Comparison of ENCODE assay signal across 20 cellular contexts in the genomic region with DNA sequence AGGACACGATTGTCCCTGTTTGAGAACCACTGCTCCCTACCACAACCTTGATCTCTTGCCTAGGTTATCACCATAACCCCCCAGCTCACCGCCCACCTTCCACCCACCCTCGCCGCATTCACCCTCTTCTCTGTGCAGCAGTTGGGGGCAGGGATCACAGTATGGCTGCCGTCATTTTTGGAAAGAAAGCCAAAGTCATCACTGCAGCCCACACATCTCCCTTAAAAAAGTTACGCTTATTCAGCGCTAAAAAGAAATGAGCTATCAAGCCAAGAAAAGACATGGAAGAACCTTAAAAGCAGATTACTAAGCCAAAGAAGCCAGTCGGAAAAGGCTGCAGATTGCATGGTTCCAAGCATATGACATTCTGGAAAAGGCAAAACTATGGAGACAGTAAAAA. TPM values are rescaled to one million over a fixed set of nuclear protein-coding genes. Genes with fewer than 3 reads are reported as not detected.
A peak's percentile ranks its signal among the peaks of the same experiment; 100 is the strongest.
DNase-seq lines count a peak whose midpoint lies in the region; ATAC-seq and TF ChIP-seq lines count a peak whose summit lies in the region.
"Had no signal": no experiment of that assay in that cellular context is flagged by ENCODE, and none has a peak within 500 bp of the region (broad histone marks: within the 10 kb centered on the region; RNA-seq: fewer than 3 reads in every experiment).

No MANE protein-coding gene starts in this region.

- POLR2A ChIA-PET in activated CD8-positive, alpha-beta T cell treated with anti-CD3 and anti-CD28 coated beads, Interleukin-2, amount 10 ng/mL, durations not matched to agents 7 days and 5 days (lab: Charles Lee): interaction anchor here (1.0 to 1.9 kb wide), 2 partner anchors 10 to 14 kb away, joined by 3 to 9 read pairs; a partner anchor contains a TSS
- POLR2A ChIA-PET in activated CD8-positive, alpha-beta T cell treated with anti-CD3 and anti-CD28 coated beads for 36 hours (lab: Charles Lee): interaction anchor here (0.8 to 1.8 kb wide), 3 partner anchors 9 to 58 kb away, joined by 3 to 13 read pairs (median 3); a partner anchor contains a TSS

- no peaks in the 10 kb centered on the region for H3K9me3 Mint-ChIP-seq in activated CD8-positive, alpha-beta T cell treated with anti-CD3 and anti-CD28 coated beads, Interleukin-2, amount 10 ng/mL, durations not matched to agents 7 days and 5 days (ENCODE audit: insufficient read depth)
- H3K9me3 Mint-ChIP-seq in activated CD8-positive, alpha-beta T cell treated with anti-CD3 and anti-CD28 coated beads for 36 hours: peaks cover 6% of the 10 kb centered on the region
- H3K9me3 Mint-ChIP-seq in brain (peaks cover 0 to 7% (median 7%) of the 10 kb centered on the region in 5 experiments), type B pancreatic cell (peaks cover 8% of the 10 kb centered on the region)

- CTCF ChIA-PET in activated CD8-positive, alpha-beta T cell treated with anti-CD3 and anti-CD28 coated beads, Interleukin-2, amount 10 ng/mL, durations not matched to agents 7 days and 5 days (lab: Charles Lee): interaction anchor here (1.4 kb wide), 1 partner anchor 9 kb away, joined by 3 read pairs; no protein-coding TSS in a partner anchor
- CTCF ChIA-PET in activated CD8-positive, alpha-beta T cell treated with anti-CD3 and anti-CD28 coated beads for 36 hours (lab: Charles Lee): no interaction called here

- ATAC-seq in activated CD8-positive, alpha-beta T cell treated with anti-CD3 and anti-CD28 coated beads, Interleukin-2, amount 10 ng/mL, durations not matched to agents 7 days and 5 days: no peak
- no peak for ATAC-seq in activated CD8-positive, alpha-beta T cell treated with anti-CD3 and anti-CD28 coated beads for 36 hours
- ATAC-seq in GM21528 (IDR thresholded peaks at IDR 0.05; ENCODE audit: low FRiP score, unreplicated experiment) (no peak), HG03469 (IDR thresholded peaks at IDR 0.05; ENCODE audit: unreplicated experiment) (no peak)
- ATAC-seq: A549, HCT116, HepG2 had no signal

- no peak for TF ChIP-seq CTCF in activated CD8-positive, alpha-beta T cell treated with anti-CD3 and anti-CD28 coated beads for 36 hours (IDR thresholded peaks at IDR 0.05)
- TF ChIP-seq CTCF in brain (conservative IDR thresholded peaks at IDR 0.05) (no peak), type B pancreatic cell (conservative IDR thresholded peaks at IDR 0.05) (no peak)

- peaks cover 13% of the 10 kb centered on the region for H3K36me3 Mint-ChIP-seq in activated CD8-positive, alpha-beta T cell treated with anti-CD3 and anti-CD28 coated beads, Interleukin-2, amount 10 ng/mL, durations not matched to agents 7 days and 5 days (ENCODE audit: low read depth)
- peaks cover 31% of the 10 kb centered on the region for H3K36me3 Mint-ChIP-seq in activated CD8-positive, alpha-beta T cell treated with anti-CD3 and anti-CD28 coated beads for 36 hours (ENCODE audit: low read depth)
- H3K36me3 Mint-ChIP-seq in brain: peaks cover 45% of the 10 kb centered on the region
- peaks cover 21% of the 10 kb centered on the region for H3K36me3 Mint-ChIP-seq in type B pancreatic cell

- no peaks in the 10 kb centered on the region for H3K27me3 Mint-ChIP-seq in activated CD8-positive, alpha-beta T cell treated with anti-CD3 and anti-CD28 coated beads, Interleukin-2, amount 10 ng/mL, durations not matched to agents 7 days and 5 days (ENCODE audit: low read depth)
- H3K27me3 Mint-ChIP-seq in activated CD8-positive, alpha-beta T cell treated with anti-CD3 and anti-CD28 coated beads for 36 hours: no peaks in the 10 kb centered on the region
- H3K27me3 Mint-ChIP-seq in brain (no peaks in the 10 kb centered on the region), type B pancreatic cell (no peaks in the 10 kb centered on the region)
- H3K27me3 Mint-ChIP-seq: CD4-positive, alpha-beta memory T cell had no signal

- intact Hi-C loops in activated CD8-positive, alpha-beta T cell treated with anti-CD3 and anti-CD28 coated beads for 36 hours (cut with micrococcal nuclease): no loop called here

- H3K4me1 Mint-ChIP-seq in activated CD8-positive, alpha-beta T cell treated with anti-CD3 and anti-CD28 coated beads, Interleukin-2, amount 10 ng/mL, durations not matched to agents 7 days and 5 days (ENCODE audit: low read depth): peaks cover 2% of the 10 kb centered on the region
- H3K4me1 Mint-ChIP-seq in activated CD8-positive, alpha-beta T cell treated with anti-CD3 and anti-CD28 coated beads for 36 hours (ENCODE audit: low read depth): peaks cover 4% of the 10 kb centered on the region
- H3K4me1 Mint-ChIP-seq in brain: no peaks in the 10 kb centered on the region
- H3K4me1 Mint-ChIP-seq in type B pancreatic cell (ENCODE audit: unreplicated experiment): no peaks in the 10 kb centered on the region
- H3K4me1 Mint-ChIP-seq: CD14-positive monocyte had no signal

- peak overlapping the region; percentile 23 for H3K27ac Mint-ChIP-seq in activated CD8-positive, alpha-beta T cell treated with anti-CD3 and anti-CD28 coated beads, Interleukin-2, amount 10 ng/mL, durations not matched to agents 7 days and 5 days
- no peak overlapping the region for H3K27ac Mint-ChIP-seq in activated CD8-positive, alpha-beta T cell treated with anti-CD3 and anti-CD28 coated beads for 36 hours
- peak overlapping the region in 3 of 5 experiments; percentile 19 to 85 (median 38) for H3K27ac Mint-ChIP-seq in brain
- no peak overlapping the region for H3K27ac Mint-ChIP-seq in type B pancreatic cell
- H3K27ac Mint-ChIP-seq: CD14-positive monocyte had no signal

- DNase-seq in activated CD8-positive, alpha-beta T cell treated with anti-CD3 and anti-CD28 coated beads, Interleukin-2, amount 10 ng/mL, durations not matched to agents 7 days and 5 days: no peak
- no peak for DNase-seq in activated CD8-positive, alpha-beta T cell treated with anti-CD3 and anti-CD28 coated beads for 36 hours
- DNase-seq in inferior parietal cortex (ENCODE audit: extremely low spot score) (peak; percentile 62), superior temporal gyrus (ENCODE audit: extremely low spot score) (peak; percentile 68), type B pancreatic cell (ENCODE audit: extremely low spot score, unreplicated experiment) (no peak)
- DNase-seq: AML-193; CD4-positive, alpha-beta memory T cell; DMS153; DMS79; GDM1; GOT3; H7 had no signal

- no peak overlapping the region for H3K4me3 Mint-ChIP-seq in activated CD8-positive, alpha-beta T cell treated with anti-CD3 and anti-CD28 coated beads, Interleukin-2, amount 10 ng/mL, durations not matched to agents 7 days and 5 days
- no peak overlapping the region for H3K4me3 Mint-ChIP-seq in activated CD8-positive, alpha-beta T cell treated with anti-CD3 and anti-CD28 coated beads for 36 hours
- H3K4me3 Mint-ChIP-seq in brain (peak overlapping the region in 1 of 5 experiments; percentile 19), type B pancreatic cell (no peak overlapping the region)
- H3K4me3 Mint-ChIP-seq: CD14-positive monocyte had no signal

RNA-seq across cellular contexts. Expression of a gene that starts 10.5 kb away (rescaled TPM):
- total RNA-seq in activated CD8-positive, alpha-beta T cell treated with anti-CD3 and anti-CD28 coated beads, Interleukin-2, amount 10 ng/mL, durations not matched to agents 7 days and 5 days: 100 to 1,000 TPM; 256 to 265 TPM
- total RNA-seq in activated CD8-positive, alpha-beta T cell treated with anti-CD3 and anti-CD28 coated beads for 36 hours: 100 to 1,000 TPM; 197 to 207 TPM
- polyA plus RNA-seq in brain (ENCODE audit: insufficient read depth, low read depth, low replicate concordance): 61.8 TPM
- total RNA-seq in type B pancreatic cell (ENCODE audit: low replicate concordance): 71.5 and 72.3 TPM in 2 replicates

RNA-seq across cellular contexts. Expression of a gene that starts 10.6 kb away (rescaled TPM):
- total RNA-seq in activated CD8-positive, alpha-beta T cell treated with anti-CD3 and anti-CD28 coated beads, Interleukin-2, amount 10 ng/mL, durations not matched to agents 7 days and 5 days: 10 to 100 TPM; 31.1 to 32.7 TPM
- 10 to 100 TPM; 46.4 to 47.1 TPM for total RNA-seq in activated CD8-positive, alpha-beta T cell treated with anti-CD3 and anti-CD28 coated beads for 36 hours
- 97.1 TPM for polyA plus RNA-seq in brain (ENCODE audit: insufficient read depth, low read depth, low replicate concordance)
- total RNA-seq in type B pancreatic cell (ENCODE audit: low replicate concordance): 37.8 and 50.7 TPM in 2 replicates

RNA-seq across cellular contexts. Expression of a gene that starts 14.5 kb away (rescaled TPM):
- 1 to 10 TPM; 7.3 to 7.5 TPM for total RNA-seq in activated CD8-positive, alpha-beta T cell treated with anti-CD3 and anti-CD28 coated beads, Interleukin-2, amount 10 ng/mL, durations not matched to agents 7 days and 5 days
- total RNA-seq in activated CD8-positive, alpha-beta T cell treated with anti-CD3 and anti-CD28 coated beads for 36 hours: 1 to 10 TPM; 5.1 to 5.8 TPM
- polyA plus RNA-seq in brain (ENCODE audit: insufficient read depth, low read depth, low replicate concordance): 111 TPM
- total RNA-seq in type B pancreatic cell (ENCODE audit: low replicate concordance): 9.8 and 32.3 TPM in 2 replicates
- polyA plus RNA-seq: CD14-positive monocyte; CD4-positive, alpha-beta memory T cell had no signal

RNA-seq across cellular contexts. Expression of a gene that starts 40.7 kb away (rescaled TPM):
- total RNA-seq in activated CD8-positive, alpha-beta T cell treated with anti-CD3 and anti-CD28 coated beads, Interleukin-2, amount 10 ng/mL, durations not matched to agents 7 days and 5 days: 10 to 100 TPM; 11.0 to 13.8 TPM
- total RNA-seq in activated CD8-positive, alpha-beta T cell treated with anti-CD3 and anti-CD28 coated beads for 36 hours: 1 to 10 TPM; 5.8 to 6.2 TPM
- 7.0 TPM for polyA plus RNA-seq in brain (ENCODE audit: insufficient read depth, low read depth, low replicate concordance)
- total RNA-seq in type B pancreatic cell (ENCODE audit: low replicate concordance): 14.4 and 19.0 TPM in 2 replicates

RNA-seq across cellular contexts. Expression of a gene that starts 55.8 kb away (rescaled TPM):
- under 1 TPM in 1 of 2 experiments, not detected in 1; 0.26 TPM for total RNA-seq in activated CD8-positive, alpha-beta T cell treated with anti-CD3 and anti-CD28 coated beads, Interleukin-2, amount 10 ng/mL, durations not matched to agents 7 days and 5 days
- not detected for total RNA-seq in activated CD8-positive, alpha-beta T cell treated with anti-CD3 and anti-CD28 coated beads for 36 hours
- polyA plus RNA-seq in brain (ENCODE audit: insufficient read depth, low read depth, low replicate concordance): 1.0 TPM
- 1.2 and 1.6 TPM in 2 replicates for total RNA-seq in type B pancreatic cell (ENCODE audit: low replicate concordance)
- total RNA-seq: Daoy had no signal
- polyA plus RNA-seq: CD4-positive, alpha-beta memory T cell had no signal

Comparison
In these comparisons a context has a peak if more than half of its experiments do, and no peak if none do; other contexts are left out.
1. H3K27ac Mint-ChIP-seq: peak in activated CD8-positive, alpha-beta T cell treated with anti-CD3 and anti-CD28 coated beads, Interleukin-2, amount 10 ng/mL, durations not matched to agents 7 days and 5 days (single experiment) and brain (3 of 5); none in activated CD8-positive, alpha-beta T cell treated with anti-CD3 and anti-CD28 coated beads for 36 hours (single experiment) and type B pancreatic cell (single experiment).
2. DNase-seq: peak in inferior parietal cortex (single experiment) and superior temporal gyrus (single experiment); none in activated CD8-positive, alpha-beta T cell treated with anti-CD3 and anti-CD28 coated beads, Interleukin-2, amount 10 ng/mL, durations not matched to agents 7 days and 5 days (single experiment), activated CD8-positive, alpha-beta T cell treated with anti-CD3 and anti-CD28 coated beads for 36 hours (single experiment) and type B pancreatic cell (single experiment).